Comparison of ENCODE assay signal across 8 cellular contexts in genomic region chr21:33761104-33762036, GRCh38.
DNase-seq lines count a peak whose midpoint lies in the region; ATAC-seq and TF ChIP-seq lines count a peak whose summit lies in the region.

No MANE protein-coding gene starts in this region.

- H3K4me3 Mint-ChIP-seq in natural killer cell treated with Interleukin-12 subunit alpha and Interleukin-12 subunit beta and Interleukin-15 and Interleukin-18, amount 100 ng/mL, for 72 hours: no peak overlapping the region
- H3K4me3 Mint-ChIP-seq in activated CD4-positive, alpha-beta T cell treated with anti-CD3 and anti-CD28 coated beads, Interleukin-2, amount 10 ng/mL, durations not matched to agents 7 days and 5 days: no peak overlapping the region

- H3K4me3 ChIP-seq in AG04449 (ENCODE audit: low read depth, low read length): peak overlapping the region; percentile 29

- CTCF ChIA-PET in AG04449 (lab: Yijun Ruan, JAX): interaction anchor here (1.0 kb wide), 1 partner anchor 156 kb away, joined by 3 read pairs; no protein-coding TSS in a partner anchor
- CTCF ChIA-PET in activated CD4-positive, alpha-beta T cell treated with anti-CD3 and anti-CD28 coated beads, Interleukin-2, amount 10 ng/mL, durations not matched to agents 7 days and 5 days (lab: Charles Lee): interaction anchor here (0.6 kb wide), 1 partner anchor 36 kb away, joined by 3 read pairs; no protein-coding TSS in a partner anchor

- no peaks in the 10 kb centered on the region for H3K36me3 Mint-ChIP-seq in natural killer cell treated with Interleukin-12 subunit alpha and Interleukin-12 subunit beta and Interleukin-15 and Interleukin-18, amount 100 ng/mL, for 72 hours
- no peaks in the 10 kb centered on the region for H3K36me3 Mint-ChIP-seq in activated CD4-positive, alpha-beta T cell treated with anti-CD3 and anti-CD28 coated beads, Interleukin-2, amount 10 ng/mL, durations not matched to agents 7 days and 5 days (ENCODE audit: low read depth)

- DNase-seq in AG04449 (ENCODE audit: low read depth, low spot score): peak; percentile 98
- peak; percentile 66 for DNase-seq in KBM-7
- DNase-seq in astrocyte of the hippocampus (ENCODE audit: low read depth, low spot score): peak; percentile 96
- peak; percentile 39 for DNase-seq in iPS-NIHi11 (ENCODE audit: low spot score)
- DNase-seq in stromal cell of bone marrow (ENCODE audit: low read depth): peak; percentile 85
- no peak for DNase-seq in natural killer cell treated with Interleukin-12 subunit alpha and Interleukin-12 subunit beta and Interleukin-15 and Interleukin-18, amount 100 ng/mL, for 72 hours (ENCODE audit: low spot score)
- DNase-seq in activated CD4-positive, alpha-beta T cell treated with anti-CD3 and anti-CD28 coated beads, Interleukin-2, amount 10 ng/mL, durations not matched to agents 7 days and 5 days: no peak

- H3K27me3 Mint-ChIP-seq in natural killer cell treated with Interleukin-12 subunit alpha and Interleukin-12 subunit beta and Interleukin-15 and Interleukin-18, amount 100 ng/mL, for 72 hours: peaks cover 0 to 4% of the 10 kb centered on the region in 2 donors
- no peaks in the 10 kb centered on the region for H3K27me3 Mint-ChIP-seq in activated CD4-positive, alpha-beta T cell treated with anti-CD3 and anti-CD28 coated beads, Interleukin-2, amount 10 ng/mL, durations not matched to agents 7 days and 5 days

- H3K27ac Mint-ChIP-seq in natural killer cell treated with Interleukin-12 subunit alpha and Interleukin-12 subunit beta and Interleukin-15 and Interleukin-18, amount 100 ng/mL, for 72 hours: no peak overlapping the region
- H3K27ac Mint-ChIP-seq in activated CD4-positive, alpha-beta T cell treated with anti-CD3 and anti-CD28 coated beads, Interleukin-2, amount 10 ng/mL, durations not matched to agents 7 days and 5 days: no peak overlapping the region

- in situ Hi-C loops in KBM-7 (cut with MboI; ENCODE audit: low pct_unique_long_range_greater_than_20kb, low sequenced_read_pairs): no loop called here

- POLR2A ChIA-PET in AG04449 (lab: Yijun Ruan, JAX): interaction anchor here (1.0 kb wide), 1 partner anchor 75 kb away, joined by 4 read pairs; no protein-coding TSS in a partner anchor
- POLR2A ChIA-PET in activated CD4-positive, alpha-beta T cell treated with anti-CD3 and anti-CD28 coated beads, Interleukin-2, amount 10 ng/mL, durations not matched to agents 7 days and 5 days (lab: Charles Lee): no interaction called here

- no peak for ATAC-seq in natural killer cell treated with Interleukin-12 subunit alpha and Interleukin-12 subunit beta and Interleukin-15 and Interleukin-18, amount 100 ng/mL, for 72 hours
- ATAC-seq in GM19324 (IDR thresholded peaks at IDR 0.05; ENCODE audit: low FRiP score, unreplicated experiment): no peak

- no peak for TF ChIP-seq CTCF in AG04449 (IDR thresholded peaks at IDR 0.05; ENCODE audit: insufficient read depth, low read length, missing control alignments)

- H3K4me1 Mint-ChIP-seq in natural killer cell treated with Interleukin-12 subunit alpha and Interleukin-12 subunit beta and Interleukin-15 and Interleukin-18, amount 100 ng/mL, for 72 hours (ENCODE audit: low read depth in 2 of 2): no peaks in the 10 kb centered on the region
- H3K4me1 Mint-ChIP-seq in activated CD4-positive, alpha-beta T cell treated with anti-CD3 and anti-CD28 coated beads, Interleukin-2, amount 10 ng/mL, durations not matched to agents 7 days and 5 days: no peaks in the 10 kb centered on the region

- H3K9me3 Mint-ChIP-seq in natural killer cell treated with Interleukin-12 subunit alpha and Interleukin-12 subunit beta and Interleukin-15 and Interleukin-18, amount 100 ng/mL, for 72 hours: no peaks in the 10 kb centered on the region
- H3K9me3 Mint-ChIP-seq in activated CD4-positive, alpha-beta T cell treated with anti-CD3 and anti-CD28 coated beads, Interleukin-2, amount 10 ng/mL, durations not matched to agents 7 days and 5 days: no peaks in the 10 kb centered on the region

Comparison
In these comparisons a context has a peak if more than half of its experiments do, and no peak if none do; other contexts are left out.
1. DNase-seq: peak in AG04449 (single experiment), KBM-7 (single experiment), astrocyte of the hippocampus (single experiment), iPS-NIHi11 (single experiment) and stromal cell of bone marrow (single experiment); none in natural killer cell treated with Interleukin-12 subunit alpha and Interleukin-12 subunit beta and Interleukin-15 and Interleukin-18, amount 100 ng/mL, for 72 hours (single experiment) and activated CD4-positive, alpha-beta T cell treated with anti-CD3 and anti-CD28 coated beads, Interleukin-2, amount 10 ng/mL, durations not matched to agents 7 days and 5 days (single experiment).